In genomic region chr2:45329045-45329677, GRCh38 we compare ENCODE assay signal across 1 cellular context.
TF ChIP-seq lines count a peak whose summit lies in the region.

No MANE protein-coding gene starts in this region.

TF ChIP-seq in HepG2, 621 proteins besides CTCF, POLR2A, EP300 and RAD21 (continued from another document):
- TF ChIP-seq ATF4 (CRISPR knock-in tag; IDR thresholded peaks at IDR 0.05) (peak in 1 of 2 experiments; percentile 34; a peak in 1 of 4 replicates), PITX1 (CRISPR knock-in tag; IDR thresholded peaks at IDR 0.05) (0 out of 2 replicates have a peak, but pooled peaks have one; percentile 23), TOE1 (CRISPR knock-in tag; IDR thresholded peaks at IDR 0.05) (no peak), ATF7 (IDR thresholded peaks at IDR 0.05) (no peak), ATF7 (CRISPR knock-in tag; IDR thresholded peaks at IDR 0.05) (0 out of 2 replicates have a peak, but pooled peaks have one; percentile 1), ZNF563 (CRISPR knock-in tag; IDR thresholded peaks at IDR 0.05) (peak; percentile 98)
